ENCODE assay signal across 18 cellular contexts in the genomic region with DNA sequence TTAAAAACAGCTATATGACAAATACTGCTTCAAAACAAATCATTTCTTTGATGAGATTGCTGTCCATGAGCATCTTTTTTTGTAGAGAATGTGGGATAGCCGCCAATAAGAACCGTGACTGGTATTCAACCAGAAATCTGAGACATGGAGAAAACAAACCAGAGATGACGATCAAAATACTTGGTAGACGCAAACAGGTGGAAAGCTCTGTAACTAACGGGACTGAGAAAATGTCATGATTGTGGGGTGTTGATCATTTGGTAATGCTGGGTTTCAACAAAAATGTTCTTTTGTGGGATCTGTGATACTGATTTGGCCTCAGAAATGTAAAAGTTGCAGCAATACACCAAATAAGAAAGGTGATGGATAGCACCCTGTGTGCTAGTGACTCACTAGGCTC.
DNase-seq lines count a peak whose midpoint lies in the region; ATAC-seq and TF ChIP-seq lines count a peak whose summit lies in the region.
"Had no signal": no experiment of that assay in that cellular context is flagged by ENCODE, and none has a peak within 500 bp of the region (broad histone marks: within the 10 kb centered on the region; RNA-seq: fewer than 3 reads in every experiment).

No MANE protein-coding gene starts in this region.

- TF ChIP-seq POLR2A in suprapubic skin (IDR thresholded peaks at IDR 0.05) = no peak

- no peak for TF ChIP-seq EP300 in suprapubic skin (IDR thresholded peaks at IDR 0.05)

- TF ChIP-seq CTCF in astrocyte of the spinal cord (IDR thresholded peaks at IDR 0.05; ENCODE audit: low read depth, low read length) = no peak
- TF ChIP-seq CTCF in fibroblast of the aortic adventitia (IDR thresholded peaks at IDR 0.05; ENCODE audit: insufficient read depth, low read length) = no peak
- no peak for TF ChIP-seq CTCF in suprapubic skin (IDR thresholded peaks at IDR 0.05)

- H3K9me3 ChIP-seq in SJCRH30 (replicated peaks) = no peaks in the 10 kb centered on the region; the same call in 1 of the 2 replicates
- no peaks in the 10 kb centered on the region for H3K9me3 ChIP-seq in suprapubic skin
- H3K9me3 ChIP-seq: A549 had no signal

- H3K27me3 ChIP-seq in SJCRH30 = no peaks in the 10 kb centered on the region
- H3K27me3 ChIP-seq in suprapubic skin = no peaks in the 10 kb centered on the region

- H3K27ac ChIP-seq in SJCRH30 (peak overlapping the region; percentile 94), suprapubic skin (peak overlapping the region; percentile 54)
- H3K27ac ChIP-seq: A549 had no signal

- DNase-seq in SJCRH30 = peak; percentile 79 to 95
- peak; percentile 14 for DNase-seq in astrocyte of the spinal cord (ENCODE audit: low read depth, low spot score)
- peak; percentile 25 for DNase-seq in fibroblast of the aortic adventitia (ENCODE audit: low read depth)
- no peak for DNase-seq in suprapubic skin (ENCODE audit: low spot score in 2 of 2)
- no peak for DNase-seq in COLO668 (lab: John Stamatoyannopoulos, UW; ENCODE audit: unreplicated experiment)
- DNase-seq: C1 segment of cervical spinal cord; CD8-positive, alpha-beta memory T cell; GOT3; NCI-H1694 treated with DMSO at 0.1 percent for 48 hours; NCI-H510A; NCI-H774; OCI-M1; Right ventricle myocardium superior had no signal

- H3K4me1 ChIP-seq in SJCRH30 (peaks cover 57% of the 10 kb centered on the region), suprapubic skin (peaks cover 12% of the 10 kb centered on the region)
- H3K4me1 ChIP-seq: A549 had no signal

- no peaks in the 10 kb centered on the region for H3K36me3 ChIP-seq in SJCRH30
- H3K36me3 ChIP-seq in suprapubic skin = no peaks in the 10 kb centered on the region

- 80% methylated on average over 5 of the region's 5 CpGs for WGBS in suprapubic skin

- in situ Hi-C loops in astrocyte of the spinal cord (cut with HindIII; ENCODE audit: low sequenced_read_pairs) = no loop called here

- ATAC-seq in GM19467 (IDR thresholded peaks at IDR 0.05; ENCODE audit: unreplicated experiment) = no peak
- no peak for ATAC-seq in HG02610 (IDR thresholded peaks at IDR 0.05; ENCODE audit: unreplicated experiment)
- ATAC-seq: A549, HCT116, K562 had no signal

- H3K4me3 ChIP-seq in SJCRH30 (peak overlapping the region; percentile 23), astrocyte of the spinal cord (ENCODE audit: low read depth, low read length) (no peak overlapping the region), fibroblast of the aortic adventitia (ENCODE audit: low read depth, low read length) (no peak overlapping the region), suprapubic skin (no peak overlapping the region)
- H3K4me3 ChIP-seq: A549, K562 had no signal

Comparison
In these comparisons a context has a peak if more than half of its experiments do, and no peak if none do; other contexts are left out.
1. DNase-seq: peak in SJCRH30 (2 of 2), astrocyte of the spinal cord (single experiment) and fibroblast of the aortic adventitia (single experiment); none in suprapubic skin (0 of 2) and COLO668 (single experiment).